Comparison of ENCODE assay signal across 1 cellular context in the genomic region with DNA sequence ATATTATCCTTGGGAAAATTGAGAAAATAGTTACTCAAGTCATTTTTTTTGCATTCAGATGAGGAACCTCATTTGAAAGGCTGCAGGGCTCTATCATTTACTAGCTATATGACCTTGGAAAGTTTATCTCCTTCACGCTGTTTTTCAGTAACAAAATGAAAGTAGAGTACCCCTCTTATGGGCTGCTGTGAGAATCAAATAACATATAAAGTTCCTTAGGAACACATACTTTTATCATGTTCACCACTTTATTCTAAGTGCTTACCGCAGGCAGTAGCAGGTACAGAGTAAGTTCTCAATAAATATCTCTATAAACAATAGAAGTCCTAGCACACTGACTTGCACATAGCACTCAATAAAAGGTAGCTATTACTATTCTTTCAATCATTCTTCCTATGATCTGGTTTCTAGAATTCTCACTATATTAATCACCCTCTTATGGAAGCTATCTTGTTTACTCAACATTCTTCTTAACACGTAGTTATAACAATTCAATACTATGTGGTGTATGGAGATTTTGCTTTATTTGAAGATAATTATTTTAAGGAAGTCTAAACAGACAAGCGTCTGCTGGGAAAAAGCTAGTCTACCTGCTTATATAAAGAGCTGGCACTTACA.
TF ChIP-seq lines count a peak whose summit lies in the region.

No MANE protein-coding gene starts in this region.

TF ChIP-seq in HepG2, 621 proteins besides CTCF, POLR2A, EP300 and RAD21:
- TF ChIP-seq TBX3 (IDR thresholded peaks at IDR 0.05; ENCODE audit: borderline replicate concordance), result no peak
- TF ChIP-seq ZNF780A (CRISPR knock-in tag; IDR thresholded peaks at IDR 0.05), result no peak
- no peak for TF ChIP-seq PLRG1 (conservative IDR thresholded peaks at IDR 0.05)
- no peak for TF ChIP-seq PATZ1 (CRISPR knock-in tag; IDR thresholded peaks at IDR 0.05)
- no peak for TF ChIP-seq KAT8 (CRISPR knock-in tag; IDR thresholded peaks at IDR 0.05)
- TF ChIP-seq, protein P1, sequence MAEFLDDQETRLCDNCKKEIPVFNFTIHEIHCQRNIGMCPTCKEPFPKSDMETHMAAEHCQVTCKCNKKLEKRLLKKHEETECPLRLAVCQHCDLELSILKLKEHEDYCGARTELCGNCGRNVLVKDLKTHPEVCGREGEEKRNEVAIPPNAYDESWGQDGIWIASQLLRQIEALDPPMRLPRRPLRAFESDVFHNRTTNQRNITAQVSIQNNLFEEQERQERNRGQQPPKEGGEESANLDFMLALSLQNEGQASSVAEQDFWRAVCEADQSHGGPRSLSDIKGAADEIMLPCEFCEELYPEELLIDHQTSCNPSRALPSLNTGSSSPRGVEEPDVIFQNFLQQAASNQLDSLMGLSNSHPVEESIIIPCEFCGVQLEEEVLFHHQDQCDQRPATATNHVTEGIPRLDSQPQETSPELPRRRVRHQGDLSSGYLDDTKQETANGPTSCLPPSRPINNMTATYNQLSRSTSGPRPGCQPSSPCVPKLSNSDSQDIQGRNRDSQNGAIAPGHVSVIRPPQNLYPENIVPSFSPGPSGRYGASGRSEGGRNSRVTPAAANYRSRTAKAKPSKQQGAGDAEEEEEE (CRISPR knock-in tag; IDR thresholded peaks at IDR 0.05; ENCODE audit: borderline replicate concordance), result no peak
- no peak for TF ChIP-seq CEBPG (CRISPR knock-in tag; IDR thresholded peaks at IDR 0.05)
- TF ChIP-seq NCOA2 (CRISPR knock-in tag; IDR thresholded peaks at IDR 0.05), result no peak
- no peak for TF ChIP-seq ZNF207 (IDR thresholded peaks at IDR 0.05; ENCODE audit: borderline replicate concordance)
- TF ChIP-seq ZNF367 (CRISPR knock-in tag; IDR thresholded peaks at IDR 0.05; ENCODE audit: borderline replicate concordance), result no peak
- no peak for TF ChIP-seq PHF20 (CRISPR knock-in tag; IDR thresholded peaks at IDR 0.05)
- no peak for TF ChIP-seq MAF1 (CRISPR knock-in tag; IDR thresholded peaks at IDR 0.05; ENCODE audit: borderline replicate concordance)
- TF ChIP-seq TBP (CRISPR knock-in tag; IDR thresholded peaks at IDR 0.05), result no peak
